17 cellular contexts compared by ENCODE assay signal in genomic region chr9:89617978-89618377, GRCh38. TPM values are rescaled to one million over a fixed set of nuclear protein-coding genes. Genes with fewer than 3 reads are reported as not detected.
DNase-seq lines count a peak whose midpoint lies in the region; ATAC-seq, FAIRE-seq and TF ChIP-seq lines count a peak whose summit lies in the region.
"Had no signal": no experiment of that assay in that cellular context is flagged by ENCODE, and none has a peak within 500 bp of the region (broad histone marks: within the 10 kb centered on the region; RNA-seq: fewer than 3 reads in every experiment).

No MANE protein-coding gene starts in this region.

- DNase-seq in left ventricle myocardium superior: no peak
- no peak for DNase-seq in left ventricle myocardium inferior
- DNase-seq in kidney: peak; percentile 82
- no peak for DNase-seq in neuronal stem cell (ENCODE audit: low spot score)
- DNase-seq in erythroblast (lab: John Stamatoyannopoulos, UW): no peak
- no peak for DNase-seq in ecto neural progenitor cell (ENCODE audit: low spot score)
- DNase-seq in activated CD4-positive, CD25-positive, alpha-beta regulatory T cell treated with anti-CD3 and anti-CD28 coated beads, Interleukin-2, amount 50 U/mL, for 72 hours: no peak
- DNase-seq: COR-L47, DMS153, MV-4-11, NCI-H1436, NCI-H446, NCI-H748 treated with DMSO at 0.1 percent for 48 hours, Peyer's patch, SHP77 treated with DMSO at 0.1 percent for 48 hours had no signal

- H2AK5ac ChIP-seq in neuronal stem cell (ENCODE audit: low read depth, low read length): no peak overlapping the region

- H2BK15ac ChIP-seq in neuronal stem cell (ENCODE audit: low read length): no peak overlapping the region

- H2BK12ac ChIP-seq in neuronal stem cell (ENCODE audit: low read length): no peak overlapping the region

- peak overlapping the region; percentile 25 for H2BK120ac ChIP-seq in neuronal stem cell (ENCODE audit: low read depth, low read length)

- peak overlapping the region; percentile 46 for H3K23ac ChIP-seq in neuronal stem cell (ENCODE audit: low read depth, low read length, poor library complexity)

- no peak for FAIRE-seq in kidney (lab: Jason Lieb, UNC)
- FAIRE-seq: A549 had no signal

- no peak overlapping the region for H3K27ac ChIP-seq in left ventricle myocardium inferior (replicated peaks)
- H3K27ac ChIP-seq in kidney (ENCODE audit: low read depth in 2 of 2, low read length in 2 of 2): peak overlapping the region in 1 of 2 donors; percentile 28
- H3K27ac ChIP-seq in neuronal stem cell (replicated peaks; ENCODE audit: low read length): no peak overlapping the region
- H3K27ac ChIP-seq: A549, Peyer's patch had no signal

- no peak overlapping the region for H3K4ac ChIP-seq in neuronal stem cell (ENCODE audit: low read length)

- intact Hi-C loops in left ventricle myocardium superior (cut with micrococcal nuclease) (no loop called here), left ventricle myocardium inferior (cut with micrococcal nuclease) (no loop called here), kidney (cut with DNase I) (no loop called here)

- no peak overlapping the region for H4K91ac ChIP-seq in neuronal stem cell (ENCODE audit: low read depth, low read length, poor library complexity)

- H3K36me3 ChIP-seq in left ventricle myocardium inferior (no peaks in the 10 kb centered on the region), kidney (ENCODE audit: control insufficient read depth in 1 of 2, insufficient read depth in 2 of 2, low read length in 2 of 2) (no peaks in the 10 kb centered on the region), neuronal stem cell (replicated peaks in 1 of 2; ENCODE audit: control insufficient read depth in 2 of 2, insufficient read depth in 2 of 2, low read length in 2 of 2) (no peaks in the 10 kb centered on the region)
- H3K36me3 ChIP-seq: HAP-1, Peyer's patch had no signal

- no peak for TF ChIP-seq POLR2A in erythroblast (IDR thresholded peaks at IDR 0.05; ENCODE audit: low read length)

- H3K27me3 ChIP-seq in left ventricle myocardium inferior (ENCODE audit: low read depth): no peaks in the 10 kb centered on the region
- peaks cover 0 to 62% (median 9%) of the 10 kb centered on the region in 3 experiments for H3K27me3 ChIP-seq in neuronal stem cell (ENCODE audit: control insufficient read depth in 3 of 3, insufficient read depth in 3 of 3, low read depth in 1 of 3, low read length in 3 of 3)
- H3K27me3 ChIP-seq: Peyer's patch had no signal

- H3K4me3 ChIP-seq in left ventricle myocardium inferior (no peak overlapping the region), kidney (ENCODE audit: low read length in 2 of 2) (no peak overlapping the region), neuronal stem cell (ENCODE audit: low read length in 2 of 2) (no peak overlapping the region)
- H3K4me3 ChIP-seq: A549, HAP-1, Peyer's patch had no signal

- H4K8ac ChIP-seq in neuronal stem cell (ENCODE audit: low read depth, low read length): no peak overlapping the region

- H3K4me1 ChIP-seq in left ventricle myocardium inferior (peaks cover 31% of the 10 kb centered on the region), kidney (ENCODE audit: control insufficient read depth in 1 of 2, insufficient read depth in 1 of 2, low read depth in 1 of 2, low read length in 2 of 2) (peaks cover 12 to 15% of the 10 kb centered on the region in 2 donors), neuronal stem cell (ENCODE audit: control insufficient read depth in 2 of 2, insufficient read depth in 1 of 2, low read depth in 1 of 2, low read length in 2 of 2) (peaks cover 10 to 11% of the 10 kb centered on the region in 2 donors)
- H3K4me1 ChIP-seq: A549, HAP-1 had no signal

- H2AFZ ChIP-seq in neuronal stem cell (ENCODE audit: low read length): no peak overlapping the region

- no peak overlapping the region for H3K9ac ChIP-seq in kidney (ENCODE audit: low read length in 2 of 2)
- H3K9ac ChIP-seq in neuronal stem cell (ENCODE audit: low read depth, low read length, poor library complexity): no peak overlapping the region

- peak overlapping the region; percentile 12 for H3K14ac ChIP-seq in neuronal stem cell (ENCODE audit: low read length)

- H3K9me3 ChIP-seq in left ventricle myocardium inferior (replicated peaks) (no peaks in the 10 kb centered on the region), kidney (ENCODE audit: control insufficient read depth in 1 of 2, low read length in 2 of 2) (no peaks in the 10 kb centered on the region), neuronal stem cell (replicated peaks in 1 of 2; ENCODE audit: control insufficient read depth in 2 of 2, insufficient read depth in 1 of 2, low read depth in 1 of 2, low read length in 2 of 2) (peaks cover 0 to 2% of the 10 kb centered on the region in 2 donors)
- H3K9me3 ChIP-seq: A549, HAP-1, Peyer's patch had no signal

- peak overlapping the region; percentile 34 for H2BK5ac ChIP-seq in neuronal stem cell (ENCODE audit: low read length)

- no peaks in the 10 kb centered on the region for H3K79me1 ChIP-seq in neuronal stem cell (ENCODE audit: low read depth, low read length)

- no peak overlapping the region for H3K18ac ChIP-seq in neuronal stem cell (ENCODE audit: low read length)

- no peak overlapping the region for H3K4me2 ChIP-seq in neuronal stem cell (ENCODE audit: insufficient read depth, low read length, poor library complexity, severe bottlenecking)
- H3K4me2 ChIP-seq: A549 had no signal

- TF ChIP-seq CTCF in left ventricle myocardium inferior (IDR thresholded peaks at IDR 0.05; ENCODE audit: borderline replicate concordance): no peak
- TF ChIP-seq CTCF in kidney (IDR thresholded peaks at IDR 0.05; ENCODE audit: borderline replicate concordance, extremely low read depth, insufficient read depth): no peak

- WGBS in neuronal stem cell (ENCODE audit: extremely low coverage in 2 of 2, insufficient read length in 2 of 2, insufficient replicate concordance in 1 of 2), 2 donors: no CpG with 5 or more reads among the region's 2 CpGs

- ATAC-seq in left ventricle myocardium superior: peak; percentile 62
- ATAC-seq: A549 had no signal

RNA-seq across cellular contexts. Expression of gene GADD45G, which starts 13.2 kb away (rescaled TPM):
- 54.0 TPM for total RNA-seq in left ventricle myocardium superior
- total RNA-seq in left ventricle myocardium inferior: 44.5 TPM
- 7.3 TPM for total RNA-seq in kidney
- polyA plus RNA-seq in kidney (ENCODE audit: insufficient read depth, low read depth, low replicate concordance): 48.4 TPM
- polyA plus RNA-seq in neuronal stem cell (2013, experiment 1 of 2): 0.79 TPM
- polyA plus RNA-seq in neuronal stem cell (2013, experiment 2 of 2): 0.61 TPM
